In the genomic region with DNA sequence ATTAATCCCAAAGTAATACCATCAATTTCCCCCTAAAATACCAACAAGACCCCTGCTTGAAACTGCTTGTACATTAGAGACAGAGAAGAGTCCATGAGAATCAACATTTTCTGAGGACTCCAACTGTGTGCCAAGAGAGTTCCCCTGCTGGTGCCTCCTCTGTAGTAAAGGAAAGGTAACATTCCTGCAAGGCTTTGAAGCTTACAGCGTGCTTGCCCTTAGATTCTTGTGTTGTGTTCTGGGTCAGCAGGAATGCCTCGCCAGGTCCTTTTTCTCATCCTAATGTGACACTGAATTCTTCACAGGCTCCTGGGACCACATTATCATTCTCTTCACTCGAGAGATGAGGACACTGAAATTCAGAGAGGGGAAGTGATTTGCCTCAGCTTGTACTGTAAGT, we compare ENCODE assay signal across 1 cellular context.
TF ChIP-seq lines count a peak whose summit lies in the region.

No MANE protein-coding gene starts in this region.

TF ChIP-seq in H1, 55 proteins besides CTCF, POLR2A, EP300 and RAD21 (continued from another document):
- TF ChIP-seq RXRA (IDR thresholded peaks at IDR 0.05; ENCODE audit: insufficient read depth, low read depth, low read length) (0 out of 2 replicates have a peak, but pooled peaks have one; percentile 2), RNF2 (IDR thresholded peaks at IDR 0.05; ENCODE audit: borderline replicate concordance, low read depth, low read length, missing control alignments, poor library complexity, severe bottlenecking) (no peak), GTF2F1 (IDR thresholded peaks at IDR 0.05; ENCODE audit: borderline replicate concordance, low read depth, low read length) (no peak)
